23 cellular contexts compared by ENCODE assay signal in the genomic region with DNA sequence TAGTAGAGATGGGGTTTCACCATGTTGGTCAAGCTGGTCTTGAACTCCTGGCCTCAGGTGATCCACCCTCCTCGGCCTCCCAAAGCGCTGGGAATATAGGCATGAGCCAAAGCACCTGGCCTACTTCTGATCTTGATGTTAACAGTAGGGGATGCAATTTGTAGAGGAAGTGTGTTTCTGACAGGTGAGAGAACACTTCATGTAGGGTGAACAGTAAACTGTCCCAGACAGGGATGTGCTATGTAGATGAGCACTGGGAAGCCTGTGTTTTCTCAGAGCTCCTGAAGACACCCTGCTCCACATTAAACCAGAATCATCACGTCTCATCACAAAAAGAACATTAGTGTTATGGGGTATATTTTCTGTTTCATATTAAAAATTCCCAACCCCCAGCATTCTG.
"Had no signal": no experiment of that assay in that cellular context is flagged by ENCODE, and none has a peak within 500 bp of the region (broad histone marks: within the 10 kb centered on the region; RNA-seq: fewer than 3 reads in every experiment).

No MANE protein-coding gene starts in this region.

- H3K4me1 ChIP-seq: breast epithelium, right atrium auricular region, suprapubic skin had no signal

- H3K36me3 Mint-ChIP-seq: memory B cell, natural killer cell had no signal

- H3K27me3 ChIP-seq: breast epithelium, left lung, right atrium auricular region, suprapubic skin had no signal

- H3K4me1 Mint-ChIP-seq: endodermal cell had no signal

- ATAC-seq: activated CD4-positive, alpha-beta T cell treated with anti-CD3 and anti-CD28 coated beads for 36 hours; left lung; mucosa of descending colon; natural killer cell had no signal

- H3K27me3 Mint-ChIP-seq: activated CD4-positive, alpha-beta memory T cell treated with anti-CD3 and anti-CD28 coated beads, Interleukin-2, amount 10 ng/mL, durations not matched to agents 7 days and 5 days; activated CD4-positive, alpha-beta T cell treated with anti-CD3 and anti-CD28 coated beads for 36 hours; activated naive CD8-positive, alpha-beta T cell treated with anti-CD3 and anti-CD28 coated beads, Interleukin-2, amount 10 ng/mL, durations not matched to agents 7 days and 5 days had no signal

- H3K4me3 Mint-ChIP-seq: activated CD4-positive, alpha-beta memory T cell treated with anti-CD3 and anti-CD28 coated beads, Interleukin-2, amount 10 ng/mL, durations not matched to agents 7 days and 5 days; activated CD4-positive, alpha-beta T cell treated with anti-CD3 and anti-CD28 coated beads for 36 hours; activated naive CD8-positive, alpha-beta T cell treated with anti-CD3 and anti-CD28 coated beads, Interleukin-2, amount 10 ng/mL, durations not matched to agents 7 days and 5 days; endodermal cell; memory B cell; natural killer cell; T-helper 1 cell treated with Interleukin-12 subunit alpha and Interleukin-12 subunit beta and Interleukin-4 antibody, amounts not matched to agents 30 μg/mL and 1 μg/mL, for 36 hours had no signal

- H3K27ac ChIP-seq: breast epithelium, left lung, right atrium auricular region, suprapubic skin, WERI-Rb-1 had no signal

- H3K36me3 ChIP-seq: breast epithelium, left lung, right atrium auricular region, suprapubic skin, WERI-Rb-1 had no signal

- H3K4me3 ChIP-seq: breast epithelium, left lung, mucosa of descending colon, right atrium auricular region, suprapubic skin had no signal

- DNase-seq: activated CD4-positive, alpha-beta memory T cell treated with anti-CD3 and anti-CD28 coated beads, Interleukin-2, amount 10 ng/mL, durations not matched to agents 7 days and 5 days; activated CD4-positive, alpha-beta T cell treated with anti-CD3 and anti-CD28 coated beads for 36 hours; activated CD8-positive, alpha-beta memory T cell treated with anti-CD3 and anti-CD28 coated beads, Interleukin-2, amount 50 U/mL, for 4 hours; activated gamma-delta T cell treated with Interleukin-2 at 50 U/mL for 16 hours; activated naive CD8-positive, alpha-beta T cell treated with anti-CD3 and anti-CD28 coated beads, Interleukin-2, amount 10 ng/mL, durations not matched to agents 7 days and 5 days; anterior cingulate cortex; dermis blood vessel endothelial cell; endodermal cell; hippocampal formation; kidney; left lung; mucosa of descending colon; natural killer cell; occipital lobe; stimulated activated CD4-positive, alpha-beta T cell treated with anti-CD3 and anti-CD28 coated beads, Interleukin-2, amount 100 ng/mL, for 48 hours; stimulated activated naive CD4-positive, alpha-beta T cell treated with Interleukin-2 at 50 U/mL for 16 hours; trophoblast cell; WERI-Rb-1 had no signal

- H3K9me3 ChIP-seq: breast epithelium, left lung, mucosa of descending colon, right atrium auricular region, suprapubic skin had no signal

- H3K27ac Mint-ChIP-seq: activated CD4-positive, alpha-beta memory T cell treated with anti-CD3 and anti-CD28 coated beads, Interleukin-2, amount 10 ng/mL, durations not matched to agents 7 days and 5 days; activated naive CD8-positive, alpha-beta T cell treated with anti-CD3 and anti-CD28 coated beads, Interleukin-2, amount 10 ng/mL, durations not matched to agents 7 days and 5 days; endodermal cell; memory B cell; T-helper 1 cell treated with Interleukin-12 subunit alpha and Interleukin-12 subunit beta and Interleukin-4 antibody, amounts not matched to agents 30 μg/mL and 1 μg/mL, for 36 hours had no signal

- H3K9me3 Mint-ChIP-seq: activated CD4-positive, alpha-beta memory T cell treated with anti-CD3 and anti-CD28 coated beads, Interleukin-2, amount 10 ng/mL, durations not matched to agents 7 days and 5 days; endodermal cell; memory B cell; natural killer cell; T-helper 1 cell treated with Interleukin-12 subunit alpha and Interleukin-12 subunit beta and Interleukin-4 antibody, amounts not matched to agents 30 μg/mL and 1 μg/mL, for 36 hours had no signal
